Comparison of ENCODE assay signal across 27 cellular contexts in the genomic region with DNA sequence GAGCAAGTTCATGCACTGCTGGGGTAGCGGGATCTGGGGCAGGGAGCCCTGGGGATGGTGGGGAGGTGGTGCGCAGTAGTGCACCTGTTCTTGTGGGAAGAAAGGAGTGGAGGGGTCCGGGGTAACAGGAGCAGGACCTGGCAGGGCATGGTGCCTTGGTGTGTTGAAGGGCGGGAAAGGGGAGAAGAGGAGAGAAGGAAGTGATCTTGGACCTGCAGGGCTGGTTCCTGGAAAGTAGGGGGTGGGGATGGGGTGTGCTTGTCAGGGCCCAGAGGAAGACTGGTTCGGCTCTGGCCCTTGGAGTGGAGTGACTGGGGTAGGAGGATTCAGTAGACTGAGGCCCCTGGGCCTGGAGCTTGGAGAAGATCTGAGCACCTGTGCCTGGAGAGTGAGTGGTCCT. TPM values are rescaled to one million over a fixed set of nuclear protein-coding genes. Genes with fewer than 3 reads are reported as not detected.
A peak's percentile ranks its signal among the peaks of the same experiment; 100 is the strongest.
DNase-seq lines count a peak whose midpoint lies in the region; ATAC-seq and TF ChIP-seq lines count a peak whose summit lies in the region.
"Had no signal": no experiment of that assay in that cellular context is flagged by ENCODE, and none has a peak within 500 bp of the region (broad histone marks: within the 10 kb centered on the region; RNA-seq: fewer than 3 reads in every experiment).

No MANE protein-coding gene starts in this region.

- H3K36me3 ChIP-seq in sigmoid colon: no peaks in the 10 kb centered on the region
- H3K36me3 ChIP-seq: BE2C, BLaER1 had no signal

- H3K27me3 ChIP-seq in sigmoid colon: no peaks in the 10 kb centered on the region
- H3K27me3 ChIP-seq: BE2C, BLaER1 had no signal

- TF ChIP-seq POLR2A in sigmoid colon (IDR thresholded peaks at IDR 0.05): no peak

- WGBS in sigmoid colon, 2 donors: 94% methylated on average over 5 of the region's 5 CpGs

- DNase-seq in islet precursor cell (peak; percentile 35), sigmoid colon (peak; percentile 48)
- DNase-seq: 8988T; ACHN; BE2C; C1 segment of cervical spinal cord; CD4-positive, alpha-beta memory T cell; CD4-positive, CD25-positive, alpha-beta regulatory T cell; CD8-positive, alpha-beta memory T cell; COR-L47; DMS 273 treated with DMSO at 0.1 percent for 48 hours; DMS153; DMS53; DMS79; DND-41; EL; GDM1 had no signal

- intact Hi-C loops in sigmoid colon (cut with DNase I): no loop called here

- peaks cover 3 to 9% (median 8%) of the 10 kb centered on the region in 4 donors for H3K9me3 ChIP-seq in sigmoid colon

- ATAC-seq in GM19023 (IDR thresholded peaks at IDR 0.05; ENCODE audit: unreplicated experiment) (no peak), HG03135 (IDR thresholded peaks at IDR 0.05; ENCODE audit: unreplicated experiment) (no peak)
- ATAC-seq: GM12878 had no signal

- H3K4me1 ChIP-seq in sigmoid colon: no peaks in the 10 kb centered on the region
- H3K4me1 ChIP-seq: BE2C, BLaER1 had no signal

- TF ChIP-seq CTCF in VCaP (conservative IDR thresholded peaks at IDR 0.05) (no peak), sigmoid colon (IDR thresholded peaks at IDR 0.05) (no peak)

- H3K4me3 ChIP-seq in sigmoid colon: no peak overlapping the region
- H3K4me3 ChIP-seq: BLaER1, GM12878 had no signal

- TF ChIP-seq EP300 in sigmoid colon (IDR thresholded peaks at IDR 0.05): no peak

- peak overlapping the region; percentile 42 for H3K27ac ChIP-seq in VCaP
- no peak overlapping the region for H3K27ac ChIP-seq in sigmoid colon
- H3K27ac ChIP-seq: BLaER1 had no signal

RNA-seq across cellular contexts. Expression of a gene that starts 10.9 kb away (rescaled TPM):
- 10 to 100 TPM in 1 of 4 donors, 1 to 10 TPM in 3; 4.1 to 12.5 (median 6.7) TPM for total RNA-seq in sigmoid colon
- 100 to 1,000 TPM in 1 of 3 donors, 10 to 100 TPM in 2; 89.5 to 110 (median 90.8) TPM for polyA plus RNA-seq in sigmoid colon

RNA-seq across cellular contexts. Expression of a gene that starts 21.7 kb away (rescaled TPM):
- not detected for total RNA-seq in sigmoid colon
- polyA plus RNA-seq in sigmoid colon: 10 to 100 TPM; 14.4 to 29.7 (median 19.0) TPM
- total RNA-seq: A673; CD4-positive, alpha-beta memory T cell; CD4-positive, CD25-positive, alpha-beta regulatory T cell; CD8-positive, alpha-beta memory T cell; Daoy; G401; GM12878 had no signal
- polyA plus RNA-seq: AG04450; CD14-positive monocyte; CD4-positive, alpha-beta memory T cell; CD4-positive, CD25-positive, alpha-beta regulatory T cell; CD8-positive, alpha-beta memory T cell; GM12878 had no signal

RNA-seq across cellular contexts. Expression of a gene that starts 46.7 kb away (rescaled TPM):
- total RNA-seq in sigmoid colon: 1 to 10 TPM in 1 of 4 donors, not detected in 3; 1.4 TPM
- polyA plus RNA-seq in sigmoid colon: 1 to 10 TPM in 1 of 3 donors, not detected in 2; 4.5 TPM
- total RNA-seq: A673; CD4-positive, CD25-positive, alpha-beta regulatory T cell; CD8-positive, alpha-beta memory T cell; Daoy; G401; GM12878 had no signal
- polyA plus RNA-seq: AG04450; CD14-positive monocyte; CD4-positive, alpha-beta memory T cell; CD4-positive, CD25-positive, alpha-beta regulatory T cell; CD8-positive, alpha-beta memory T cell; GM12878 had no signal
